In genomic region chr1:41356752-41357151, GRCh38 we compare ENCODE assay signal across 13 cellular contexts. TPM values are rescaled to one million over a fixed set of nuclear protein-coding genes. Genes with fewer than 3 reads are reported as not detected.
"Had no signal": no experiment of that assay in that cellular context is flagged by ENCODE, and none has a peak within 500 bp of the region (broad histone marks: within the 10 kb centered on the region; RNA-seq: fewer than 3 reads in every experiment).

No MANE protein-coding gene starts in this region.

- ATAC-seq: mucosa of descending colon had no signal

- DNase-seq: activated CD4-positive, alpha-beta T cell treated with anti-CD3 and anti-CD28 coated beads for 1 hour; activated CD4-positive, alpha-beta T cell treated with anti-CD3 and anti-CD28 coated beads, Interleukin-2, amount 50 U/mL, for 48 hours; activated naive CD4-positive, alpha-beta T cell treated with anti-CD3 and anti-CD28 coated beads, Interleukin-2, amount 10 ng/mL, durations not matched to agents 7 days and 5 days; hippocampal formation; kidney glomerular epithelial cell; mucosa of descending colon; stimulated activated CD4-positive, alpha-beta T cell treated with anti-CD3 and anti-CD28 coated beads, Interleukin-4, amount 100 ng/mL, for 4 hours; stomach; T-helper 9 cell had no signal

- H3K36me3 ChIP-seq: stomach had no signal

- H3K27ac ChIP-seq: stomach had no signal

- H3K9me3 Mint-ChIP-seq: activated naive CD4-positive, alpha-beta T cell treated with anti-CD3 and anti-CD28 coated beads, Interleukin-2, amount 10 ng/mL, durations not matched to agents 7 days and 5 days; central memory CD8-positive, alpha-beta T cell; nephron had no signal

- H3K27ac Mint-ChIP-seq: activated naive CD4-positive, alpha-beta T cell treated with anti-CD3 and anti-CD28 coated beads, Interleukin-2, amount 10 ng/mL, durations not matched to agents 7 days and 5 days had no signal

- H3K4me3 Mint-ChIP-seq: activated naive CD4-positive, alpha-beta T cell treated with anti-CD3 and anti-CD28 coated beads, Interleukin-2, amount 10 ng/mL, durations not matched to agents 7 days and 5 days; central memory CD8-positive, alpha-beta T cell; nephron had no signal

- H3K4me3 ChIP-seq: mucosa of descending colon, skin epidermis, stomach had no signal

- H3K9me3 ChIP-seq: mucosa of descending colon, stomach had no signal

- H3K4me1 Mint-ChIP-seq: activated naive CD4-positive, alpha-beta T cell treated with anti-CD3 and anti-CD28 coated beads, Interleukin-2, amount 10 ng/mL, durations not matched to agents 7 days and 5 days; central memory CD8-positive, alpha-beta T cell had no signal

- H3K36me3 Mint-ChIP-seq: activated naive CD4-positive, alpha-beta T cell treated with anti-CD3 and anti-CD28 coated beads, Interleukin-2, amount 10 ng/mL, durations not matched to agents 7 days and 5 days had no signal

RNA-seq across cellular contexts. Expression of gene FOXO6, which starts 4.5 kb away (rescaled TPM):
- total RNA-seq: lung microvascular endothelial cell had no signal
